ENCODE assay signal across 1 cellular context in genomic region chrX:72269671-72270251, GRCh38.
TF ChIP-seq lines count a peak whose summit lies in the region.

No MANE protein-coding gene starts in this region.

TF ChIP-seq in IMR-90, 13 proteins besides CTCF, POLR2A, EP300 and RAD21:
- TF ChIP-seq MAFK (IDR thresholded peaks at IDR 0.05; ENCODE audit: low read depth, low read length) (peak; percentile 25; the same call in 1 of the 2 replicates), CEBPB (IDR thresholded peaks at IDR 0.05; ENCODE audit: low read depth, low read length) (no peak), NFE2L2 (IDR thresholded peaks at IDR 0.05; ENCODE audit: low read depth, low read length) (no peak), BHLHE40 (IDR thresholded peaks at IDR 0.05; ENCODE audit: low read depth, low read length) (0 out of 2 replicates have a peak, but pooled peaks have one; percentile 9), FOS (IDR thresholded peaks at IDR 0.05; ENCODE audit: low read depth, low read length) (peak; percentile 36; the same call in 1 of the 2 replicates), CHD1 (IDR thresholded peaks at IDR 0.05; ENCODE audit: low read depth, low read length) (no peak)
- TF ChIP-seq, protein P1, sequence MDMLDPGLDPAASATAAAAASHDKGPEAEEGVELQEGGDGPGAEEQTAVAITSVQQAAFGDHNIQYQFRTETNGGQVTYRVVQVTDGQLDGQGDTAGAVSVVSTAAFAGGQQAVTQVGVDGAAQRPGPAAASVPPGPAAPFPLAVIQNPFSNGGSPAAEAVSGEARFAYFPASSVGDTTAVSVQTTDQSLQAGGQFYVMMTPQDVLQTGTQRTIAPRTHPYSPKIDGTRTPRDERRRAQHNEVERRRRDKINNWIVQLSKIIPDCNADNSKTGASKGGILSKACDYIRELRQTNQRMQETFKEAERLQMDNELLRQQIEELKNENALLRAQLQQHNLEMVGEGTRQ (IDR thresholded peaks at IDR 0.05; ENCODE audit: low read depth, low read length) = no peak
